11 cellular contexts compared by ENCODE assay signal in the genomic region with DNA sequence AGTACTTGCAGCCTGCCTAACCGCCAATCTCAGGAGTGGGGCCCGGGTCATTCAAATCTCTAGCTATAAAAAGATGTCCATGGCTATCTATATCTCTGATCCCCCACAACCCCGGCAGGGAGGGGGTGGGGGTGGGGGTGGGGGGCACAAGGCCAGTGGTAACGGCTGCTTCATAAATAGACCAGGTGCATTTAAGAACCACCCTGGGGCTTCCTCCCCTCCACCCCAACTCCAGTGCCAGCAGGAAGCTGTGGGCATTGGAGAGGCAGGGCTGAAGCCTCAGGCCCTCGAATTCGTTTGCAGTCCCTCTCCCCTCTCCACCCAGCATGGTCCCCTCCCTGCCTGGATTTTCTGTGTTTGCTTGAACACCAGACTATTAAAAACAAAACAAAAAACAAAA. TPM values are rescaled to one million over a fixed set of nuclear protein-coding genes. Genes with fewer than 3 reads are reported as not detected.
A peak's percentile ranks its signal among the peaks of the same experiment; 100 is the strongest.
DNase-seq lines count a peak whose midpoint lies in the region; ATAC-seq, FAIRE-seq and TF ChIP-seq lines count a peak whose summit lies in the region.
"Had no signal": no experiment of that assay in that cellular context is flagged by ENCODE, and none has a peak within 500 bp of the region (broad histone marks: within the 10 kb centered on the region; RNA-seq: fewer than 3 reads in every experiment).

No MANE protein-coding gene starts in this region.

- H3K79me1 ChIP-seq in H1 (ENCODE audit: low read depth, low read length): peaks cover 1% of the 10 kb centered on the region; the same call in 1 of the 2 replicates

- FAIRE-seq in H1 (lab: Jason Lieb, UNC): no peak
- FAIRE-seq: keratinocyte had no signal

- no peak overlapping the region for H4K8ac ChIP-seq in H1 (ENCODE audit: extremely low read depth, insufficient read depth, low read length)

- peaks cover 11% of the 10 kb centered on the region for H3F3A ChIP-seq in Loucy (ENCODE audit: low read depth)

- no peak for TF ChIP-seq RAD21 in H1 (IDR thresholded peaks at IDR 0.05 in 1 of 2, conservative IDR thresholded peaks at IDR 0.05 in 1 of 2; ENCODE audit: low read depth in 2 of 2, low read length in 2 of 2)

- peaks cover 18% of the 10 kb centered on the region for H3K23me2 ChIP-seq in H1 (ENCODE audit: low read depth, low read length)

- peaks cover 2% of the 10 kb centered on the region for H3K36me3 Mint-ChIP-seq in activated naive CD4-positive, alpha-beta T cell treated with anti-CD3 and anti-CD28 coated beads, Interleukin-2, amount 50 U/mL, for 24 hours
- H3K36me3 Mint-ChIP-seq in activated naive CD4-positive, alpha-beta T cell treated with anti-CD3 and anti-CD28 coated beads, Interleukin-2, amount 50 U/mL, for 72 hours: no peaks in the 10 kb centered on the region
- H3K36me3 Mint-ChIP-seq in stimulated activated memory B cell treated with anti-CD40 and anti-IgM and Interleukin-4, amounts not matched to agents 10 μg/mL and 1 μg/mL and 100 μg/mL, for 72 hours: peaks cover 3% of the 10 kb centered on the region

- peak overlapping the region; percentile 61 for H3K4me3 Mint-ChIP-seq in activated naive CD4-positive, alpha-beta T cell treated with anti-CD3 and anti-CD28 coated beads, Interleukin-2, amount 50 U/mL, for 24 hours
- H3K4me3 Mint-ChIP-seq in stimulated activated memory B cell treated with anti-CD40 and anti-IgM and Interleukin-4, amounts not matched to agents 10 μg/mL and 1 μg/mL and 100 μg/mL, for 72 hours: peak overlapping the region; percentile 5

- H2AFZ ChIP-seq in Loucy (ENCODE audit: low read length) (no peak overlapping the region), H1 (ENCODE audit: low read length) (no peak overlapping the region)

- H3K79me2 ChIP-seq in Loucy (ENCODE audit: insufficient read depth, low read length): peaks cover 83% of the 10 kb centered on the region
- H3K79me2 ChIP-seq in H1 (ENCODE audit: control insufficient read depth in 1 of 2, insufficient read depth in 2 of 2, low read length in 2 of 2): peaks cover 19 to 27% of the 10 kb centered on the region in 2 experiments

- H2BK15ac ChIP-seq in H1 (ENCODE audit: low read length): no peak overlapping the region

- peaks cover 14% of the 10 kb centered on the region for H3K27me3 Mint-ChIP-seq in activated naive CD4-positive, alpha-beta T cell treated with anti-CD3 and anti-CD28 coated beads, Interleukin-2, amount 50 U/mL, for 24 hours
- H3K27me3 Mint-ChIP-seq in stimulated activated memory B cell treated with anti-CD40 and anti-IgM and Interleukin-4, amounts not matched to agents 10 μg/mL and 1 μg/mL and 100 μg/mL, for 72 hours: peaks cover 69% of the 10 kb centered on the region

- DNase-seq in activated naive CD4-positive, alpha-beta T cell treated with anti-CD3 and anti-CD28 coated beads, Interleukin-2, amount 50 U/mL, for 72 hours (ENCODE audit: low spot score in 2 of 2): no peak
- DNase-seq in H1 (ENCODE audit: low read depth in 1 of 2, low spot score in 2 of 2): no peak
- no peak for DNase-seq in activated gamma-delta T cell (lab: John Stamatoyannopoulos, UW)
- DNase-seq in stimulated activated CD4-positive, alpha-beta T cell treated with anti-CD3 and anti-CD28 coated beads, Interleukin-4, amount 100 ng/mL, for 1 hour: no peak
- DNase-seq: cerebellar nuclear complex, NCI-H1092 had no signal

- H3K4me1 ChIP-seq in Loucy (ENCODE audit: insufficient read depth, low read length, poor library complexity, severe bottlenecking) (peaks cover 66% of the 10 kb centered on the region), H1 (replicated peaks in 1 of 4; ENCODE audit: control insufficient read depth in 3 of 4, insufficient read depth in 4 of 4, low read length in 3 of 4) (peaks cover 14 to 33% (median 20%) of the 10 kb centered on the region in 4 experiments)

- H3K4me2 ChIP-seq in Loucy (ENCODE audit: low read depth, low read length, poor library complexity, severe bottlenecking) (peak overlapping the region; percentile 78), H1 (ENCODE audit: insufficient read depth in 1 of 2, low read depth in 2 of 2, low read length in 2 of 2) (peak overlapping the region; percentile 92 to 95; a peak in 3 of 4 replicates)

- H3K9me2 ChIP-seq in Loucy (replicated peaks; ENCODE audit: low read depth, low read length): no peaks in the 10 kb centered on the region

- H3K9me3 Mint-ChIP-seq in activated naive CD4-positive, alpha-beta T cell treated with anti-CD3 and anti-CD28 coated beads, Interleukin-2, amount 50 U/mL, for 24 hours: no peaks in the 10 kb centered on the region
- H3K9me3 Mint-ChIP-seq in activated naive CD4-positive, alpha-beta T cell treated with anti-CD3 and anti-CD28 coated beads, Interleukin-2, amount 50 U/mL, for 72 hours: no peaks in the 10 kb centered on the region
- H3K9me3 Mint-ChIP-seq in stimulated activated memory B cell treated with anti-CD40 and anti-IgM and Interleukin-4, amounts not matched to agents 10 μg/mL and 1 μg/mL and 100 μg/mL, for 72 hours: no peaks in the 10 kb centered on the region

- no peak overlapping the region for H3K18ac ChIP-seq in H1 (ENCODE audit: extremely low read depth, low read length)

- no peak for TF ChIP-seq EP300 in H1 (IDR thresholded peaks at IDR 0.05; ENCODE audit: borderline replicate concordance in 1 of 2, low read depth in 2 of 2, low read length in 2 of 2)

- H3K9ac ChIP-seq in Loucy (ENCODE audit: low read depth, low read length, poor library complexity, severe bottlenecking) (peak overlapping the region; percentile 96), H1 (replicated peaks in 1 of 4; ENCODE audit: extremely low read depth in 1 of 4, low read depth in 3 of 4, low read length in 3 of 4) (peak overlapping the region in 1 of 4 experiments; percentile 38; a peak in 1 of 7 replicates)

- no peak overlapping the region for H3K56ac ChIP-seq in H1 (replicated peaks; ENCODE audit: insufficient read length, low read depth, low read length)

- no peak overlapping the region for H2BK12ac ChIP-seq in H1 (ENCODE audit: low read depth, low read length)

- POLR2A ChIA-PET in H1 (lab: Charles Lee; ENCODE audit: partially characterized antibody): interaction anchor here (0.7 to 2.9 kb wide), 7 partner anchors 12 to 77 kb away, joined by 3 to 11 read pairs (median 3); no protein-coding TSS in a partner anchor

- H3K4ac ChIP-seq in H1 (replicated peaks; ENCODE audit: insufficient read length, low read depth, low read length): no peak overlapping the region

- TF ChIP-seq CTCF in Loucy (conservative IDR thresholded peaks at IDR 0.05; ENCODE audit: low read length): no peak
- TF ChIP-seq CTCF in H1 (IDR thresholded peaks at IDR 0.05; ENCODE audit: control extremely low read depth in 1 of 3, insufficient read depth in 1 of 3, low read depth in 1 of 3, low read length in 3 of 3): no peak

- no peak overlapping the region for H2BK5ac ChIP-seq in H1 (ENCODE audit: low read depth, low read length)

- H2BK120ac ChIP-seq in H1 (replicated peaks; ENCODE audit: low read depth, low read length): no peak overlapping the region

- WGBS in H1 (ENCODE audit: extremely low coverage in 1 of 2, insufficient coverage in 1 of 2, insufficient read length in 1 of 2, insufficient replicate concordance in 2 of 2, low coverage in 1 of 2, low lambda C conversion rate in 2 of 2, missing lambda C conversion rate in 1 of 2), 2 experiments: 66% methylated on average over 6 of the region's 6 CpGs; no CpG with 5 or more reads in 1 of the 2 experiments

- CTCF ChIA-PET in H1 (lab: Charles Lee; ENCODE audit: partially characterized antibody): interaction anchor here (0.6 to 13.3 kb wide), 8 partner anchors 10 to 979 kb away, joined by 3 to 233 read pairs (median 10); no protein-coding TSS in a partner anchor

- H3K4me3 ChIP-seq in Loucy (ENCODE audit: low read length, poor library complexity, severe bottlenecking) (peak overlapping the region; percentile 95), H1 (ENCODE audit: extremely low read depth in 1 of 4, insufficient read depth in 2 of 4, low read depth in 3 of 4, low read length in 4 of 4) (peak overlapping the region in 3 of 4 experiments; percentile 49 to 90 (median 77); a peak in 3 of 8 replicates)

- H3K14ac ChIP-seq in H1 (ENCODE audit: insufficient read length): no peak overlapping the region

- H3K27ac ChIP-seq in H1 (ENCODE audit: low read depth, low read length): no peak overlapping the region

- no peak for ATAC-seq in activated naive CD4-positive, alpha-beta T cell treated with anti-CD3 and anti-CD28 coated beads, Interleukin-2, amount 50 U/mL, for 72 hours
- ATAC-seq in stimulated activated memory B cell treated with anti-CD40 and anti-IgM and Interleukin-4, amounts not matched to agents 10 μg/mL and 1 μg/mL and 100 μg/mL, for 72 hours: no peak
- no peak for ATAC-seq in GM18868 (IDR thresholded peaks at IDR 0.05; ENCODE audit: unreplicated experiment)

- no peak overlapping the region for H3K27ac Mint-ChIP-seq in activated naive CD4-positive, alpha-beta T cell treated with anti-CD3 and anti-CD28 coated beads, Interleukin-2, amount 50 U/mL, for 24 hours
- no peak overlapping the region for H3K27ac Mint-ChIP-seq in activated naive CD4-positive, alpha-beta T cell treated with anti-CD3 and anti-CD28 coated beads, Interleukin-2, amount 50 U/mL, for 72 hours
- no peak overlapping the region for H3K27ac Mint-ChIP-seq in stimulated activated memory B cell treated with anti-CD40 and anti-IgM and Interleukin-4, amounts not matched to agents 10 μg/mL and 1 μg/mL and 100 μg/mL, for 72 hours

- H3K9me3 ChIP-seq in Loucy (ENCODE audit: insufficient read depth, low read depth, low read length): no peaks in the 10 kb centered on the region
- H3K9me3 ChIP-seq in H1 (ENCODE audit: insufficient read depth in 2 of 2, low read depth in 1 of 2, low read length in 1 of 2): no peaks in the 10 kb centered on the region

- no peak overlapping the region for H2BK20ac ChIP-seq in H1 (ENCODE audit: low read length)

- no peak overlapping the region for H4K5ac ChIP-seq in H1 (ENCODE audit: insufficient read length, low read depth, low read length)

- no peak overlapping the region for H3K23ac ChIP-seq in H1 (ENCODE audit: insufficient read length)

- H3K27me3 ChIP-seq in Loucy (ENCODE audit: insufficient read depth, low read length, poor library complexity, severe bottlenecking) (no peaks in the 10 kb centered on the region), H1 (replicated peaks in 1 of 4; ENCODE audit: control insufficient read depth in 3 of 4, extremely low read depth in 1 of 4, insufficient read depth in 3 of 4, low read length in 3 of 4) (peaks cover 0 to 5% (median 2%) of the 10 kb centered on the region in 4 experiments; a peak in 2 of 7 replicates)

- H4K20me1 ChIP-seq in Loucy (ENCODE audit: insufficient read depth, low read length, poor library complexity, severe bottlenecking) (peaks cover 35% of the 10 kb centered on the region), H1 (replicated peaks in 1 of 2; ENCODE audit: control insufficient read depth in 1 of 2, insufficient read depth in 2 of 2, low read length in 2 of 2) (peaks cover 4 to 11% of the 10 kb centered on the region in 2 experiments)

- peaks cover 25% of the 10 kb centered on the region for H3K4me1 Mint-ChIP-seq in activated naive CD4-positive, alpha-beta T cell treated with anti-CD3 and anti-CD28 coated beads, Interleukin-2, amount 50 U/mL, for 24 hours
- H3K4me1 Mint-ChIP-seq in stimulated activated memory B cell treated with anti-CD40 and anti-IgM and Interleukin-4, amounts not matched to agents 10 μg/mL and 1 μg/mL and 100 μg/mL, for 72 hours: peaks cover 39% of the 10 kb centered on the region

- no peak for TF ChIP-seq POLR2A in H1 (IDR thresholded peaks at IDR 0.05; ENCODE audit: control extremely low read depth in 1 of 2, low read depth in 2 of 2, low read length in 2 of 2)

- peaks cover 2% of the 10 kb centered on the region; the same call in 1 of the 2 replicates for H3K36me3 ChIP-seq in Loucy (ENCODE audit: insufficient read depth, low read length)
- no peaks in the 10 kb centered on the region for H3K36me3 ChIP-seq in H1 (ENCODE audit: control insufficient read depth in 2 of 4, insufficient read depth in 4 of 4, low read length in 3 of 4)

- no peak overlapping the region for H4K91ac ChIP-seq in H1 (replicated peaks; ENCODE audit: insufficient read length, low read length)

- no peak overlapping the region for H2AK5ac ChIP-seq in H1 (ENCODE audit: low read depth, low read length)

RNA-seq across cellular contexts. Expression of a gene that starts 56.0 kb away (rescaled TPM):
- total RNA-seq in activated naive CD4-positive, alpha-beta T cell treated with anti-CD3 and anti-CD28 coated beads, Interleukin-2, amount 50 U/mL, for 72 hours: under 1 TPM; 0.29 to 0.50 TPM
- 63.4 and 63.8 TPM in 2 replicates for total RNA-seq in H1 (2021; fragmentation: NEBNext Ultra II Directional; extraction: Animal tissue kit (Norgen Biotek cat#: 25700))
- polyA plus RNA-seq in H1 (2011; rRNA removed): 24.0 and 28.9 TPM in 2 replicates
- 25.1 TPM for polyA plus RNA-seq in H1 (2011; cell fraction: cytosol; rRNA removed)
- polyA plus RNA-seq in H1 (2011; cell fraction: nucleus; rRNA removed): 165 TPM
- polyA plus RNA-seq in H1 (2012, experiment 1 of 2): 26.1 to 39.5 TPM (median 30.8 TPM) in 4 replicates
- polyA plus RNA-seq in H1 (2012, experiment 2 of 2): 16.1 TPM
- polyA plus RNA-seq in H1 (2013, experiment 1 of 2): 22.5 TPM
- polyA plus RNA-seq in H1 (2013, experiment 2 of 2): 22.8 TPM
- polyA minus RNA-seq in H1 (2011; rRNA and poly(A)+ RNA removed): 27.1 and 37.8 TPM in 2 replicates
- polyA minus RNA-seq in H1 (2011; cell fraction: cytosol; rRNA and poly(A)+ RNA removed): 18.9 TPM
- 28.5 TPM for polyA minus RNA-seq in H1 (2011; cell fraction: nucleus; rRNA and poly(A)+ RNA removed)

Comparison
In these comparisons a context has a peak if more than half of its experiments do, and no peak if none do; other contexts are left out.
1. RNA of a gene that starts 56.0 kb away (total RNA-seq): 63.4 to 63.8 TPM in H1; 0.29 to 0.50 TPM in activated naive CD4-positive, alpha-beta T cell treated with anti-CD3 and anti-CD28 coated beads, Interleukin-2, amount 50 U/mL, for 72 hours; every median in the first group is over 10 times any median in the second.